ENCODE assay signal across 10 cellular contexts in the genomic region with DNA sequence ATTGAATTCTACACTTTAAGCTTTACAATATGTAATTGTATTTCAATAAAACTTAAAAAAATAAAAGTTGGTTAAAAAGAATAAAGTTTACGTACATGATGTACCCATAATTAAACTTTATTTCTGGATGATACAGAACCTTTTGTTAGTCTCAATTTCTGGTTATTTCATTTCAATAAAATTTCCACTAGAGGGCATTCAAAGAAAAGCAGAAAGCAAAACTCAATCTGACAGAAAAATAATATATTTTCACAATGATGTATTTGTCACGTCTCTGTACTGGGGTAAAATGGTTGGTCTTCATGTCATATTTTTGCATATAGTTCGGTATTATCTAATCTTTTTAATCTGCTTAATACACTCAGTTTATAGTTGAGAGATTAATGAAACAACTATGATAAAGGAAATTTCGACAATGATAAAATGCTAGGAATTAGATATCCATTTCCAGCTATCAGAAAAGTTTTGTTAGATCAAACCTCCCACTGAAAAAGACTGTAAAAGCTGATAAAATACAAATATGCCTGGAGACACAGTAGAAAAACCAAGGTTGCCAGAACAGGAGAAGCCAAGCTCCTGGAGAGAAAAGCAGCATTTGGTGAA. TPM values are rescaled to one million over a fixed set of nuclear protein-coding genes. Genes with fewer than 3 reads are reported as not detected.
DNase-seq lines count a peak whose midpoint lies in the region; ATAC-seq and TF ChIP-seq lines count a peak whose summit lies in the region.
"Had no signal": no experiment of that assay in that cellular context is flagged by ENCODE, and none has a peak within 500 bp of the region (broad histone marks: within the 10 kb centered on the region; RNA-seq: fewer than 3 reads in every experiment).

No MANE protein-coding gene starts in this region.

- no peak for TF ChIP-seq POLR2A in NB4 (IDR thresholded peaks at IDR 0.05; ENCODE audit: extremely low read depth, insufficient read length)

- WGBS in psoas muscle, 3 donors: 54 to 55% (median 54%) methylated on average over 4 of the region's 4 CpGs

- H3K9me3 ChIP-seq in colonic mucosa: no peaks in the 10 kb centered on the region
- no peaks in the 10 kb centered on the region for H3K9me3 ChIP-seq in psoas muscle
- H3K9me3 ChIP-seq in WERI-Rb-1 (ENCODE audit: severe bottlenecking): no peaks in the 10 kb centered on the region
- H3K9me3 ChIP-seq: BLaER1 had no signal

- H3K4me3 ChIP-seq in NB4 (ENCODE audit: low read depth, low read length): no peak overlapping the region
- no peak overlapping the region for H3K4me3 ChIP-seq in colonic mucosa
- no peak overlapping the region for H3K4me3 ChIP-seq in psoas muscle
- H3K4me3 ChIP-seq in WERI-Rb-1 (ENCODE audit: low read depth, low read length): no peak overlapping the region
- H3K4me3 ChIP-seq: BLaER1 had no signal

- H3K9ac ChIP-seq in colonic mucosa (ENCODE audit: low read depth in 2 of 2, low read length in 2 of 2): no peak overlapping the region
- H3K9ac ChIP-seq: BLaER1 had no signal

- no peak for ATAC-seq in psoas muscle

- DNase-seq in NCI-H2107 treated with DMSO at 0.1 percent for 48 hours (lab: John Stamatoyannopoulos, UW; ENCODE audit: unreplicated experiment) (peak; percentile 8), NCI-H2107 (lab: John Stamatoyannopoulos, UW) (no peak), NB4 (ENCODE audit: low read depth) (peak; percentile 12), colonic mucosa (no peak), psoas muscle (no peak), posterior vena cava (ENCODE audit: low spot score) (no peak), WERI-Rb-1 (no peak), EL (no peak)
- DNase-seq: activated effector memory CD4-positive, alpha-beta T cell treated with anti-CD3 and anti-CD28 coated beads, Interleukin-2, amount 50 U/mL, for 16 hours had no signal

- H3K4me1 ChIP-seq in colonic mucosa (no peaks in the 10 kb centered on the region), psoas muscle (no peaks in the 10 kb centered on the region)
- H3K4me1 ChIP-seq: BLaER1 had no signal

- H3K27me3 ChIP-seq in colonic mucosa: no peaks in the 10 kb centered on the region
- H3K27me3 ChIP-seq in psoas muscle (ENCODE audit: insufficient read depth in 3 of 3, low read length in 2 of 3): no peaks in the 10 kb centered on the region
- H3K27me3 ChIP-seq in WERI-Rb-1 (ENCODE audit: insufficient read depth, low read depth, severe bottlenecking): peaks cover 54% of the 10 kb centered on the region
- H3K27me3 ChIP-seq: BLaER1 had no signal

- intact Hi-C loops in colonic mucosa (cut with DNase I) (loop anchor here (5.0 kb wide), 1 partner anchor 317 kb away; no protein-coding TSS in a partner anchor), psoas muscle (cut with DNase I) (no loop called here), posterior vena cava (cut with DNase I) (no loop called here)

- H3K36me3 ChIP-seq in colonic mucosa (no peaks in the 10 kb centered on the region), psoas muscle (ENCODE audit: insufficient read depth in 1 of 2, low read depth in 1 of 2) (no peaks in the 10 kb centered on the region), WERI-Rb-1 (no peaks in the 10 kb centered on the region)
- H3K36me3 ChIP-seq: BLaER1 had no signal

- no peak overlapping the region for H3K27ac ChIP-seq in colonic mucosa
- H3K27ac ChIP-seq in psoas muscle: no peak overlapping the region
- no peak overlapping the region for H3K27ac ChIP-seq in WERI-Rb-1
- H3K27ac ChIP-seq: BLaER1 had no signal

- TF ChIP-seq CTCF in NB4 (IDR thresholded peaks at IDR 0.05; ENCODE audit: low read depth, low read length) (no peak), colonic mucosa (IDR thresholded peaks at IDR 0.05) (peak; percentile 40), psoas muscle (IDR thresholded peaks at IDR 0.05) (peak; percentile 14), WERI-Rb-1 (IDR thresholded peaks at IDR 0.05; ENCODE audit: low read depth, low read length) (no peak)

RNA-seq across cellular contexts. Expression of a gene that starts 27.4 kb away (rescaled TPM):
- total RNA-seq in colonic mucosa: not detected
- total RNA-seq in psoas muscle: not detected
- not detected for polyA plus RNA-seq in psoas muscle
- total RNA-seq in posterior vena cava: not detected

Comparison
In these comparisons a context has a peak if more than half of its experiments do, and no peak if none do; other contexts are left out.
1. DNase-seq: peak in NCI-H2107 treated with DMSO at 0.1 percent for 48 hours (single experiment) and NB4 (single experiment); none in NCI-H2107 (single experiment), colonic mucosa (single experiment), psoas muscle (0 of 2), posterior vena cava (single experiment), WERI-Rb-1 (single experiment) and EL (single experiment).
2. CTCF ChIP-seq: peak in colonic mucosa (single experiment) and psoas muscle (single experiment); none in NB4 (single experiment) and WERI-Rb-1 (single experiment).